In genomic region chr22:19820880-19821522, GRCh38 we compare ENCODE assay signal across 19 cellular contexts. TPM values are rescaled to one million over a fixed set of nuclear protein-coding genes. Genes with fewer than 3 reads are reported as not detected.
DNase-seq lines count a peak whose midpoint lies in the region; ATAC-seq, FAIRE-seq and TF ChIP-seq lines count a peak whose summit lies in the region.
"Had no signal": no experiment of that assay in that cellular context is flagged by ENCODE, and none has a peak within 500 bp of the region (broad histone marks: within the 10 kb centered on the region; RNA-seq: fewer than 3 reads in every experiment).

No MANE protein-coding gene starts in this region.

- TF ChIP-seq CTCF in K562 (IDR thresholded peaks at IDR 0.05 in 2 of 3, conservative IDR thresholded peaks at IDR 0.05 in 1 of 3; ENCODE audit: insufficient read depth in 2 of 3, low read depth in 1 of 3, low read length in 3 of 3) (peak; percentile 43 to 57 (median 56); a peak in 5 of 6 replicates), right lobe of liver (IDR thresholded peaks at IDR 0.05) (no peak), foreskin fibroblast (IDR thresholded peaks at IDR 0.05; ENCODE audit: low read depth, low read length) (no peak)

- CTCF ChIA-PET in K562 (lab: Yijun Ruan, JAX; ENCODE audit: low intra/inter-chr PET ratio), result interaction anchor here (1.1 kb wide), 1 partner anchor 89 kb away, joined by 5 read pairs; no protein-coding TSS in a partner anchor

- intact Hi-C loops in K562 (cut with micrococcal nuclease) (no loop called here), right lobe of liver (cut with DNase I) (no loop called here)

- no peaks in the 10 kb centered on the region for H3K27me3 Mint-ChIP-seq in effector memory CD8-positive, alpha-beta T cell
- H3K27me3 Mint-ChIP-seq: brain had no signal

- in situ Hi-C loops in K562 (cut with MboI), result no loop called here

- no peaks in the 10 kb centered on the region for H3K27me3 ChIP-seq in H7 (ENCODE audit: control insufficient read depth, insufficient read depth, low read length)
- no peaks in the 10 kb centered on the region for H3K27me3 ChIP-seq in K562 (ENCODE audit: control insufficient read depth in 2 of 2, insufficient read depth in 2 of 2, low read length in 2 of 2)
- H3K27me3 ChIP-seq in right lobe of liver, result no peaks in the 10 kb centered on the region

- H3K4me1 ChIP-seq in K562 (replicated peaks in 1 of 2; ENCODE audit: control insufficient read depth in 2 of 2, insufficient read depth in 2 of 2, low read length in 2 of 2) (peaks cover 5 to 76% of the 10 kb centered on the region in 2 experiments; a peak in 4 of 5 replicates), right lobe of liver (peaks cover 0 to 31% (median 12%) of the 10 kb centered on the region in 4 donors)
- H3K4me1 ChIP-seq: left ventricle myocardium inferior had no signal

- no peaks in the 10 kb centered on the region for H3K79me2 ChIP-seq in K562 (ENCODE audit: control insufficient read depth, insufficient read depth, low read length)

- H3K9me3 ChIP-seq in K562 (replicated peaks; ENCODE audit: control insufficient read depth, insufficient read depth, low read depth, low read length) (no peaks in the 10 kb centered on the region), right lobe of liver (no peaks in the 10 kb centered on the region)
- H3K9me3 ChIP-seq: left ventricle myocardium inferior had no signal

- H4K20me1 ChIP-seq in K562 (replicated peaks; ENCODE audit: control insufficient read depth, insufficient read depth, low read length), result no peaks in the 10 kb centered on the region; the same call in 1 of the 2 replicates

- H3K4me3 Mint-ChIP-seq in effector memory CD8-positive, alpha-beta T cell, result no peak overlapping the region
- H3K4me3 Mint-ChIP-seq: activated naive CD4-positive, alpha-beta T cell treated with anti-CD3 and anti-CD28 coated beads for 36 hours; brain had no signal

- POLR2A ChIA-PET in K562 (lab: Yijun Ruan, JAX), result interaction anchor here (0.6 to 16.0 kb wide), 9 partner anchors 10 to 1014 kb away, joined by 3 to 247 read pairs (median 3); no protein-coding TSS in a partner anchor

- no peak overlapping the region for H3K27ac ChIP-seq in K562 (ENCODE audit: extremely low read depth, low read depth, low read length)
- no peak overlapping the region for H3K27ac ChIP-seq in right lobe of liver
- H3K27ac ChIP-seq: HL-60, left ventricle myocardium inferior had no signal

- peak in 1 of 2 experiments; percentile 48; a peak in 2 of 4 replicates for TF ChIP-seq RAD21 in K562 (CRISPR knock-in tag; conservative IDR thresholded peaks at IDR 0.05 in 1 of 2, IDR thresholded peaks at IDR 0.05 in 1 of 2)

- BruUV-seq in K562 (replicated peaks; lab: Mats Ljungman, UMichigan), result no TSS peak

- no peaks in the 10 kb centered on the region for H3K36me3 Mint-ChIP-seq in effector memory CD8-positive, alpha-beta T cell (ENCODE audit: insufficient read depth)
- H3K36me3 Mint-ChIP-seq: brain had no signal

- H3K9me3 Mint-ChIP-seq in effector memory CD8-positive, alpha-beta T cell, result no peaks in the 10 kb centered on the region
- H3K9me3 Mint-ChIP-seq: activated naive CD4-positive, alpha-beta T cell treated with anti-CD3 and anti-CD28 coated beads for 36 hours; brain had no signal

- TF ChIP-seq POLR2A in K562 (conservative IDR thresholded peaks at IDR 0.05) (no peak), right lobe of liver (IDR thresholded peaks at IDR 0.05) (no peak)

- 72% methylated on average over 18 of the region's 18 CpGs for WGBS in K562 (ENCODE audit: insufficient coverage, low coverage, missing lambda C conversion rate)
- WGBS in right lobe of liver (ENCODE audit: insufficient coverage, low coverage, low lambda C conversion rate, missing lambda C conversion rate), result no CpG with 5 or more reads among the region's 18 CpGs

- H3K4me1 Mint-ChIP-seq in effector memory CD8-positive, alpha-beta T cell (ENCODE audit: low read depth in 2 of 2), result peaks cover 4 to 5% of the 10 kb centered on the region in 2 donors

- ATAC-seq in K562 (peak; percentile 8; the same call in 1 of the 3 replicates), right lobe of liver (no peak)
- ATAC-seq in effector memory CD8-positive, alpha-beta T cell (replicated peaks), result no peak

- H2AFZ ChIP-seq in K562 (ENCODE audit: low read depth, low read length), result no peak overlapping the region

- H3K36me3 ChIP-seq in H7 (replicated peaks; ENCODE audit: control insufficient read depth, insufficient read depth, low read length) (no peaks in the 10 kb centered on the region), K562 (ENCODE audit: control insufficient read depth, insufficient read depth, low read length) (no peaks in the 10 kb centered on the region; the same call in 2 of the 3 replicates), right lobe of liver (no peaks in the 10 kb centered on the region)
- H3K36me3 ChIP-seq: left ventricle myocardium inferior had no signal

- DNase-seq in 8988T, result peak; percentile 21
- peak; percentile 83 for DNase-seq in H7
- DNase-seq in K562 (ENCODE audit: extremely low read depth in 1 of 4, low spot score in 3 of 4), result no peak
- DNase-seq in right lobe of liver, result peak; percentile 12 to 49 (median 38)
- no peak for DNase-seq in NCI-H2227 (lab: John Stamatoyannopoulos, UW; ENCODE audit: unreplicated experiment)
- DNase-seq in foreskin fibroblast, result no peak
- DNase-seq in effector memory CD8-positive, alpha-beta T cell, result no peak
- no peak for DNase-seq in hepatic stellate cell (ENCODE audit: low spot score)
- DNase-seq: activated naive CD4-positive, alpha-beta T cell treated with anti-CD3 and anti-CD28 coated beads for 36 hours; COR-L47; effector CD4-positive, alpha-beta T cell; GF-D8; Karpas-422; left ventricle myocardium inferior; NCI-H1417; NCI-H226; stimulated activated CD4-positive, alpha-beta T cell treated with anti-CD3 and anti-CD28 coated beads, Interleukin-15, amount 100 ng/mL, for 24 hours had no signal

- H3K9me1 ChIP-seq in K562 (ENCODE audit: control insufficient read depth, insufficient read depth, low read length), result peaks cover 3% of the 10 kb centered on the region

- H3K27ac Mint-ChIP-seq in effector memory CD8-positive, alpha-beta T cell, result no peak overlapping the region
- H3K27ac Mint-ChIP-seq: activated naive CD4-positive, alpha-beta T cell treated with anti-CD3 and anti-CD28 coated beads for 36 hours had no signal

- H3K4me2 ChIP-seq in K562 (ENCODE audit: insufficient read depth, low read length), result no peak overlapping the region

- H3K4me3 ChIP-seq in H7 (ENCODE audit: insufficient read depth, low read depth, low read length) (no peak overlapping the region), K562 (no peak overlapping the region), right lobe of liver (no peak overlapping the region), foreskin fibroblast (ENCODE audit: low read depth in 1 of 2, low read length in 2 of 2) (no peak overlapping the region)
- H3K4me3 ChIP-seq: left ventricle myocardium inferior had no signal

- no peak for FAIRE-seq in K562 (lab: Jason Lieb, UNC)

- peak overlapping the region in 1 of 2 experiments; percentile 61; a peak in 2 of 4 replicates for H3K9ac ChIP-seq in K562 (ENCODE audit: insufficient read depth in 1 of 2, low read depth in 2 of 2, low read length in 2 of 2)

- no peak for TF ChIP-seq EP300 in K562 (IDR thresholded peaks at IDR 0.05; ENCODE audit: low read length)

TF ChIP-seq in K562, 482 proteins besides CTCF, POLR2A, EP300 and RAD21 (continues in another document):
- TF ChIP-seq U2AF1 (optimal IDR thresholded peaks at IDR 0.05; ENCODE audit: low read depth, low read length), result no peak
- no peak for TF ChIP-seq GTF2A2 (tag; IDR thresholded peaks at IDR 0.05)

RNA-seq across cellular contexts. Expression of gene GNB1L, which starts 33.7 kb away (rescaled TPM):
- total RNA-seq in H7 (2014; rRNA removed; shearing (Covaris generic)), result 31.4 and 38.2 TPM in 2 replicates
- total RNA-seq in K562 (2011; cell fraction: chromatin; rRNA removed; ENCODE audit: low replicate concordance), result 5.3 and 21.3 TPM in 2 replicates
- 21.8 and 25.5 TPM in 2 replicates for total RNA-seq in K562 (2011; cell fraction: nucleolus; rRNA removed)
- total RNA-seq in K562 (2011; cell fraction: nucleoplasm; rRNA removed), result 7.3 and 7.8 TPM in 2 replicates
- total RNA-seq in K562 (2014; rRNA removed), result 48.9 and 69.1 TPM in 2 replicates
- 0.57 and 0.84 TPM in 2 replicates for total RNA-seq in K562 (2014; rRNA removed; fragmentation: Illumina TruSeq; extraction: Trizol)
- total RNA-seq in K562 (2015; rRNA removed; fragmentation: Illumina TruSeq; extraction: Trizol), result 17.8 and 20.6 TPM in 2 replicates
- 50.5 and 55.3 TPM in 2 replicates for total RNA-seq in K562 (2021)
- 10.2 and 35.0 TPM in 2 replicates for polyA plus RNA-seq in K562 (2011; rRNA removed)
- 37.2 and 43.8 TPM in 2 replicates for polyA plus RNA-seq in K562 (2011; cell fraction: cytosol; rRNA removed)
- polyA plus RNA-seq in K562 (2011; cell fraction: nucleus; rRNA removed), result 33.2 and 43.3 TPM in 2 replicates
- polyA plus RNA-seq in K562 (2012), result 42.2 and 62.2 TPM in 2 replicates
- 1.9 and 18.0 TPM in 2 replicates for polyA plus RNA-seq in K562 (2014; fragmentation: Illumina TruSeq; extraction: Trizol)
- 1 to 10 TPM in 1 of 2 experiments, under 1 TPM in 1; 0.56 to 3.5 TPM for polyA plus RNA-seq in K562 (2014; fragmentation: Nextera tagmentation; extraction: Ambion mirVana)
- 40.7 and 41.3 TPM in 2 replicates for polyA plus RNA-seq in K562 (2014; rRNA removed)
- 2.8 and 3.7 TPM in 2 replicates for polyA minus RNA-seq in K562 (2011; rRNA and poly(A)+ RNA removed)
- polyA minus RNA-seq in K562 (2011; cell fraction: cytosol; rRNA and poly(A)+ RNA removed), result 13.2 and 33.0 TPM in 2 replicates
- polyA minus RNA-seq in K562 (2011; cell fraction: nucleus; rRNA and poly(A)+ RNA removed), result 12.0 and 14.3 TPM in 2 replicates
- total RNA-seq in right lobe of liver, result 1 to 10 TPM; 1.4 to 3.2 (median 2.7) TPM

RNA-seq across cellular contexts. Expression of gene RTL10, which starts 33.7 kb away (rescaled TPM):
- total RNA-seq in H7 (2014; rRNA removed; shearing (Covaris generic)), result 12.3 and 12.7 TPM in 2 replicates
- 82.4 and 192 TPM in 2 replicates for total RNA-seq in K562 (2011; cell fraction: chromatin; rRNA removed; ENCODE audit: low replicate concordance)
- total RNA-seq in K562 (2011; cell fraction: nucleolus; rRNA removed), result 134 and 166 TPM in 2 replicates
- 107 and 110 TPM in 2 replicates for total RNA-seq in K562 (2011; cell fraction: nucleoplasm; rRNA removed)
- total RNA-seq in K562 (2014; rRNA removed), result 32.5 and 42.0 TPM in 2 replicates
- total RNA-seq in K562 (2014; rRNA removed; fragmentation: Illumina TruSeq; extraction: Trizol), result 16.3 and 19.8 TPM in 2 replicates
- 26.2 and 28.8 TPM in 2 replicates for total RNA-seq in K562 (2015; rRNA removed; fragmentation: Illumina TruSeq; extraction: Trizol)
- 75.4 and 75.5 TPM in 2 replicates for total RNA-seq in K562 (2021)
- 32.7 and 82.6 TPM in 2 replicates for polyA plus RNA-seq in K562 (2011; rRNA removed)
- 68.8 and 74.9 TPM in 2 replicates for polyA plus RNA-seq in K562 (2011; cell fraction: cytosol; rRNA removed)
- polyA plus RNA-seq in K562 (2011; cell fraction: nucleus; rRNA removed), result 124 and 157 TPM in 2 replicates
- 40.3 and 56.9 TPM in 2 replicates for polyA plus RNA-seq in K562 (2012)
- polyA plus RNA-seq in K562 (2014; fragmentation: Illumina TruSeq; extraction: Trizol), result 39.2 and 40.1 TPM in 2 replicates
- 10 to 100 TPM; 23.6 to 33.7 TPM for polyA plus RNA-seq in K562 (2014; fragmentation: Nextera tagmentation; extraction: Ambion mirVana)
- polyA plus RNA-seq in K562 (2014; rRNA removed), result 28.2 and 31.2 TPM in 2 replicates
- polyA minus RNA-seq in K562 (2011; rRNA and poly(A)+ RNA removed), result 49.5 and 66.5 TPM in 2 replicates
- polyA minus RNA-seq in K562 (2011; cell fraction: cytosol; rRNA and poly(A)+ RNA removed), result 31.7 and 46.0 TPM in 2 replicates
- 42.7 and 85.4 TPM in 2 replicates for polyA minus RNA-seq in K562 (2011; cell fraction: nucleus; rRNA and poly(A)+ RNA removed)
- total RNA-seq in right lobe of liver, result 1 to 10 TPM; 6.4 to 9.1 (median 6.6) TPM

Comparison
In these comparisons a context has a peak if more than half of its experiments do, and no peak if none do; other contexts are left out.
1. DNase-seq: peak in 8988T (single experiment), H7 (single experiment) and right lobe of liver (3 of 3); none in K562 (0 of 4), NCI-H2227 (single experiment), foreskin fibroblast (0 of 2), effector memory CD8-positive, alpha-beta T cell (0 of 3) and hepatic stellate cell (single experiment).
2. CTCF ChIP-seq: peak in K562 (3 of 3); none in right lobe of liver (0 of 4) and foreskin fibroblast (single experiment).